In genomic region chr1:145983206-145983675, GRCh38 we compare ENCODE assay signal across 14 cellular contexts. TPM values are rescaled to one million over a fixed set of nuclear protein-coding genes. Genes with fewer than 3 reads are reported as not detected.
DNase-seq lines count a peak whose midpoint lies in the region; ATAC-seq, FAIRE-seq and TF ChIP-seq lines count a peak whose summit lies in the region.
"Had no signal": no experiment of that assay in that cellular context is flagged by ENCODE, and none has a peak within 500 bp of the region (broad histone marks: within the 10 kb centered on the region; RNA-seq: fewer than 3 reads in every experiment).

No MANE protein-coding gene starts in this region.

- H3K36me3 ChIP-seq in tibial artery = no peaks in the 10 kb centered on the region
- H3K36me3 ChIP-seq: BE2C had no signal

- no peaks in the 10 kb centered on the region for H3K9me3 Mint-ChIP-seq in activated T-cell treated with anti-CD3 and anti-CD28 coated beads, Interleukin-2, amount 50 U/mL, for 24 hours
- H3K9me3 Mint-ChIP-seq in activated T-cell treated with anti-CD3 and anti-CD28 coated beads, Interleukin-2, amount 50 U/mL, for 4 hours = no peaks in the 10 kb centered on the region

- H3K4me1 Mint-ChIP-seq in activated T-cell treated with anti-CD3 and anti-CD28 coated beads, Interleukin-2, amount 50 U/mL, for 24 hours (ENCODE audit: low read depth) = peaks cover 57% of the 10 kb centered on the region
- H3K4me1 Mint-ChIP-seq in activated T-cell treated with anti-CD3 and anti-CD28 coated beads, Interleukin-2, amount 50 U/mL, for 4 hours (ENCODE audit: low read depth) = peaks cover 25% of the 10 kb centered on the region

- no peak for FAIRE-seq in urothelium cell line (lab: Jason Lieb, UNC)

- peak overlapping the region; percentile 38 for H3K27ac ChIP-seq in adipose tissue (ENCODE audit: low read depth, low read length)
- H3K27ac ChIP-seq in tibial artery = peak overlapping the region; percentile 85 to 90

- H3K27me3 Mint-ChIP-seq in activated T-cell treated with anti-CD3 and anti-CD28 coated beads, Interleukin-2, amount 50 U/mL, for 24 hours = no peaks in the 10 kb centered on the region
- H3K27me3 Mint-ChIP-seq in activated T-cell treated with anti-CD3 and anti-CD28 coated beads, Interleukin-2, amount 50 U/mL, for 4 hours (ENCODE audit: low read depth) = no peaks in the 10 kb centered on the region

- no peak for TF ChIP-seq CTCF in tibial artery (IDR thresholded peaks at IDR 0.05)

- 27 to 84% (median 61%) methylated on average over 1 of the region's 1 CpG for WGBS in adipose tissue, 3 donors

- DNase-seq in activated T-cell treated with anti-CD3 and anti-CD28 coated beads, Interleukin-2, amount 50 U/mL, for 24 hours = peak; percentile 32
- DNase-seq in activated T-cell treated with anti-CD3 and anti-CD28 coated beads, Interleukin-2, amount 50 U/mL, for 4 hours = no peak
- DNase-seq in medulla oblongata (ENCODE audit: extremely low spot score) (peak; percentile 23), tibial artery (no peak), urothelium cell line (ENCODE audit: low spot score) (no peak), NCI-H69 (lab: John Stamatoyannopoulos, UW) (no peak)
- DNase-seq: activated naive CD4-positive, alpha-beta T cell treated with Interleukin-2 at 50 U/mL for 16 hours; BE2C; kidney glomerular epithelial cell; NCI-H187 treated with DMSO at 0.1 percent for 48 hours; stimulated activated CD4-positive, alpha-beta T cell treated with anti-CD3 and anti-CD28 coated beads, Interleukin-1b, Interleukin-23, amount 100 ng/mL, for 48 hours had no signal

- no peak for ATAC-seq in activated T-cell treated with anti-CD3 and anti-CD28 coated beads, Interleukin-2, amount 50 U/mL, for 4 hours
- no peak for ATAC-seq in HG02798 (IDR thresholded peaks at IDR 0.05; ENCODE audit: poor library complexity, unreplicated experiment)

- H3K27me3 ChIP-seq in tibial artery = no peaks in the 10 kb centered on the region
- H3K27me3 ChIP-seq: BE2C had no signal

- intact Hi-C loops in tibial artery (cut with DNase I; ENCODE audit: low total_unique reads) = no loop called here

- H3K4me3 ChIP-seq in tibial artery = no peak overlapping the region

- no peaks in the 10 kb centered on the region for H3K36me3 Mint-ChIP-seq in activated T-cell treated with anti-CD3 and anti-CD28 coated beads, Interleukin-2, amount 50 U/mL, for 24 hours (ENCODE audit: low read depth)
- H3K36me3 Mint-ChIP-seq in activated T-cell treated with anti-CD3 and anti-CD28 coated beads, Interleukin-2, amount 50 U/mL, for 4 hours (ENCODE audit: insufficient read depth) = no peaks in the 10 kb centered on the region

- no peaks in the 10 kb centered on the region for H3K9me3 ChIP-seq in tibial artery
- H3K9me3 ChIP-seq: BE2C had no signal

- H3K4me3 Mint-ChIP-seq in activated T-cell treated with anti-CD3 and anti-CD28 coated beads, Interleukin-2, amount 50 U/mL, for 24 hours = no peak overlapping the region
- H3K4me3 Mint-ChIP-seq in activated T-cell treated with anti-CD3 and anti-CD28 coated beads, Interleukin-2, amount 50 U/mL, for 4 hours = no peak overlapping the region

- peaks cover 0 to 86% (median 68%) of the 10 kb centered on the region in 4 donors for H3K4me1 ChIP-seq in tibial artery

- H3K27ac Mint-ChIP-seq in activated T-cell treated with anti-CD3 and anti-CD28 coated beads, Interleukin-2, amount 50 U/mL, for 24 hours = peak overlapping the region; percentile 78

RNA-seq across cellular contexts. Expression of gene TXNIP, which starts 13.1 kb away (rescaled TPM):
- total RNA-seq in activated T-cell treated with anti-CD3 and anti-CD28 coated beads, Interleukin-2, amount 50 U/mL, for 4 hours = 10 to 100 TPM; 68.9 to 91.0 (median 83.7) TPM
- polyA plus RNA-seq in adipose tissue = 1,000 to 10,000 TPM in 1 of 3 donors, 100 to 1,000 TPM in 2; 378 to 1,060 (median 834) TPM

RNA-seq across cellular contexts. Expression of gene POLR3GL, which starts 18.8 kb away (rescaled TPM):
- total RNA-seq in activated T-cell treated with anti-CD3 and anti-CD28 coated beads, Interleukin-2, amount 50 U/mL, for 4 hours = 10 to 100 TPM; 11.7 to 14.5 (median 13.9) TPM
- polyA plus RNA-seq in adipose tissue = 10 to 100 TPM; 15.2 to 78.7 (median 46.4) TPM

RNA-seq across cellular contexts. Expression of gene ANKRD34A, which starts 18.9 kb away (rescaled TPM):
- 1 to 10 TPM; 6.2 to 8.7 (median 7.6) TPM for total RNA-seq in activated T-cell treated with anti-CD3 and anti-CD28 coated beads, Interleukin-2, amount 50 U/mL, for 4 hours
- under 1 TPM in 2 of 3 donors, not detected in 1; 0.21 to 0.51 TPM for polyA plus RNA-seq in adipose tissue

RNA-seq across cellular contexts. Expression of gene LIX1L, which starts 25.4 kb away (rescaled TPM):
- total RNA-seq in activated T-cell treated with anti-CD3 and anti-CD28 coated beads, Interleukin-2, amount 50 U/mL, for 4 hours = 10 to 100 TPM; 40.7 to 43.3 (median 41.9) TPM
- polyA plus RNA-seq in adipose tissue = 10 to 100 TPM in 2 of 3 donors, 1 to 10 TPM in 1; 2.6 to 21.6 (median 12.3) TPM

RNA-seq across cellular contexts. Expression of gene HJV, which starts 38.3 kb away (rescaled TPM):
- total RNA-seq in activated T-cell treated with anti-CD3 and anti-CD28 coated beads, Interleukin-2, amount 50 U/mL, for 4 hours = not detected
- not detected for polyA plus RNA-seq in adipose tissue
- total RNA-seq: T-helper 1 cell treated with Interleukin-12 subunit alpha and Interleukin-12 subunit beta and Interleukin-4 antibody, amounts not matched to agents 30 ng/mL and 1 ng/mL, for 36 hours had no signal

Comparison
In these comparisons a context has a peak if more than half of its experiments do, and no peak if none do; other contexts are left out.
1. DNase-seq: peak in activated T-cell treated with anti-CD3 and anti-CD28 coated beads, Interleukin-2, amount 50 U/mL, for 24 hours (single experiment) and medulla oblongata (single experiment); none in activated T-cell treated with anti-CD3 and anti-CD28 coated beads, Interleukin-2, amount 50 U/mL, for 4 hours (single experiment), tibial artery (0 of 2), urothelium cell line (single experiment) and NCI-H69 (single experiment).